In genomic region chr5:108345541-108346171, GRCh38 we compare ENCODE assay signal across 8 cellular contexts. TPM values are rescaled to one million over a fixed set of nuclear protein-coding genes. Genes with fewer than 3 reads are reported as not detected.
DNase-seq lines count a peak whose midpoint lies in the region; ATAC-seq and TF ChIP-seq lines count a peak whose summit lies in the region.

No MANE protein-coding gene starts in this region.

- no peaks in the 10 kb centered on the region for H3K79me2 ChIP-seq in OCI-LY3 (ENCODE audit: low read length)
- no peaks in the 10 kb centered on the region for H3K79me2 ChIP-seq in osteoblast (ENCODE audit: insufficient read depth, low read length)

- H4K20me1 ChIP-seq in OCI-LY3 (ENCODE audit: insufficient read depth, low read length) (no peaks in the 10 kb centered on the region), osteoblast (ENCODE audit: insufficient read depth, low read length) (no peaks in the 10 kb centered on the region)

- H3K4me1 Mint-ChIP-seq in Caco-2 (ENCODE audit: low read depth, unreplicated experiment) (no peaks in the 10 kb centered on the region), endothelial cell (ENCODE audit: unreplicated experiment) (no peaks in the 10 kb centered on the region)

- intact Hi-C loops in Caco-2 (cut with micrococcal nuclease; ENCODE audit: unreplicated experiment) (loop anchor here (1.0 kb wide), 2 partner anchors 85 to 197 kb away; no protein-coding TSS in a partner anchor), ovary (cut with DNase I) (no loop called here)

- no peak for TF ChIP-seq POLR2A in ovary (IDR thresholded peaks at IDR 0.05)

- POLR2A ChIA-PET in Caco-2 (lab: Charles Lee), result no interaction called here

- H2AFZ ChIP-seq in OCI-LY3 (ENCODE audit: low read depth, low read length) (no peak overlapping the region), osteoblast (ENCODE audit: low read length) (no peak overlapping the region)

- H3K9me3 ChIP-seq in Caco-2, result no peaks in the 10 kb centered on the region
- H3K9me3 ChIP-seq in OCI-LY3 (ENCODE audit: insufficient read depth, low read length), result no peaks in the 10 kb centered on the region
- H3K9me3 ChIP-seq in osteoblast (ENCODE audit: low read depth, low read length), result no peaks in the 10 kb centered on the region
- no peaks in the 10 kb centered on the region for H3K9me3 ChIP-seq in ovary

- no peak for TF ChIP-seq EP300 in ovary (IDR thresholded peaks at IDR 0.05)

- no peak overlapping the region for H3K9ac ChIP-seq in OCI-LY3 (ENCODE audit: low read length)

- WGBS in ovary, 3 donors, result 93 to 97% (median 96%) methylated on average over 2 of the region's 2 CpGs

- no TSS peak for BruUV-seq in Caco-2 (replicated peaks; lab: Mats Ljungman, UMichigan)

- H3K27ac Mint-ChIP-seq in Caco-2 (ENCODE audit: unreplicated experiment), result no peak overlapping the region
- H3K27ac Mint-ChIP-seq in endothelial cell (ENCODE audit: unreplicated experiment), result no peak overlapping the region

- CTCF ChIA-PET in Caco-2 (lab: Charles Lee), result interaction anchor here (0.5 to 1.6 kb wide), 3 partner anchors 35 to 196 kb away, joined by 3 to 24 read pairs (median 3); no protein-coding TSS in a partner anchor

- no peaks in the 10 kb centered on the region for H3K36me3 Mint-ChIP-seq in Caco-2 (ENCODE audit: insufficient read depth, unreplicated experiment)
- H3K36me3 Mint-ChIP-seq in endothelial cell (ENCODE audit: low read depth, unreplicated experiment), result no peaks in the 10 kb centered on the region

- H3K27me3 ChIP-seq in Caco-2 (replicated peaks; ENCODE audit: control insufficient read depth, insufficient read depth, low read length) (no peaks in the 10 kb centered on the region), OCI-LY3 (ENCODE audit: low read depth, low read length) (no peaks in the 10 kb centered on the region), osteoblast (ENCODE audit: insufficient read depth, low read length) (no peaks in the 10 kb centered on the region), ovary (no peaks in the 10 kb centered on the region)

- H3K9me3 Mint-ChIP-seq in Caco-2 (ENCODE audit: unreplicated experiment) (no peaks in the 10 kb centered on the region), endothelial cell (ENCODE audit: unreplicated experiment) (no peaks in the 10 kb centered on the region)

- H3K4me1 ChIP-seq in Caco-2 (no peaks in the 10 kb centered on the region), OCI-LY3 (ENCODE audit: low read length) (peaks cover 2% of the 10 kb centered on the region; the same call in 1 of the 2 replicates), osteoblast (ENCODE audit: insufficient read depth, low read length) (no peaks in the 10 kb centered on the region), ovary (ENCODE audit: insufficient read depth) (no peaks in the 10 kb centered on the region)

- H3K27me3 Mint-ChIP-seq in Caco-2 (ENCODE audit: insufficient read depth, unreplicated experiment) (no peaks in the 10 kb centered on the region), endothelial cell (ENCODE audit: unreplicated experiment) (peaks cover 2% of the 10 kb centered on the region)

- H3K36me3 ChIP-seq in Caco-2 (ENCODE audit: control insufficient read depth, insufficient read depth, low read length) (no peaks in the 10 kb centered on the region), OCI-LY3 (replicated peaks; ENCODE audit: low read depth, low read length) (no peaks in the 10 kb centered on the region), osteoblast (ENCODE audit: insufficient read depth, low read length) (no peaks in the 10 kb centered on the region), ovary (no peaks in the 10 kb centered on the region)

- peak; percentile 76 for ATAC-seq in GM19035 (IDR thresholded peaks at IDR 0.05; ENCODE audit: unreplicated experiment)
- peak; percentile 83 for ATAC-seq in HG03558 (IDR thresholded peaks at IDR 0.05; ENCODE audit: extremely low read depth, unreplicated experiment)

- TF ChIP-seq CTCF in Caco-2 (IDR thresholded peaks at IDR 0.05; ENCODE audit: insufficient read depth in 1 of 2, low read depth in 1 of 2, low read length in 1 of 2, severe bottlenecking in 1 of 2, unreplicated experiment in 1 of 2) (peak; percentile 21 to 34), OCI-LY3 (IDR thresholded peaks at IDR 0.05; ENCODE audit: low read depth, low read length) (peak; percentile 55), endothelial cell (IDR thresholded peaks at IDR 0.05; ENCODE audit: unreplicated experiment) (peak; percentile 34), osteoblast (IDR thresholded peaks at IDR 0.05; ENCODE audit: extremely low read depth, low read depth, low read length) (peak; percentile 44), ovary (IDR thresholded peaks at IDR 0.05) (no peak)

- no peak overlapping the region for H3K4me3 ChIP-seq in Caco-2 (ENCODE audit: low read depth, low read length)
- no peak overlapping the region for H3K4me3 ChIP-seq in OCI-LY3 (ENCODE audit: low read length)
- H3K4me3 ChIP-seq in osteoblast (ENCODE audit: insufficient read depth, low read length), result no peak overlapping the region
- H3K4me3 ChIP-seq in ovary, result no peak overlapping the region

- H3K27ac ChIP-seq in OCI-LY3 (ENCODE audit: low read length) (no peak overlapping the region), osteoblast (ENCODE audit: low read depth, low read length) (no peak overlapping the region), ovary (no peak overlapping the region)

- DNase-seq in Caco-2 (peak in 1 of 2 experiments; percentile 30), endothelial cell (ENCODE audit: low spot score) (no peak), osteoblast (ENCODE audit: insufficient read length, low spot score, missing footprints) (no peak), ovary (no peak), GOT3 (lab: John Stamatoyannopoulos, UW) (no peak)

- H3K4me3 Mint-ChIP-seq in Caco-2 (ENCODE audit: unreplicated experiment) (no peak overlapping the region), endothelial cell (ENCODE audit: unreplicated experiment) (no peak overlapping the region)

- H3K4me2 ChIP-seq in OCI-LY3 (ENCODE audit: low read length) (no peak overlapping the region), osteoblast (ENCODE audit: insufficient read depth, low read length) (no peak overlapping the region)

RNA-seq across cellular contexts. Expression of gene FBXL17, which starts 36.2 kb away (rescaled TPM):
- 11.6 and 12.5 TPM in 2 replicates for total RNA-seq in Caco-2 (2022)
- total RNA-seq in endothelial cell (ENCODE audit: unreplicated experiment), result 14.9 TPM
- 19.5 and 21.5 TPM in 2 replicates for total RNA-seq in osteoblast
- total RNA-seq in ovary, result 10 to 100 TPM in 6 of 7 donors, 1 to 10 TPM in 1; 8.3 to 20.4 (median 17.4) TPM
- polyA plus RNA-seq in ovary, result 10 to 100 TPM in 1 of 2 donors, 1 to 10 TPM in 1; 6.8 to 14.2 TPM

Comparison
In these comparisons a context has a peak if more than half of its experiments do, and no peak if none do; other contexts are left out.
1. CTCF ChIP-seq: peak in Caco-2 (2 of 2), OCI-LY3 (single experiment), endothelial cell (single experiment) and osteoblast (single experiment); none in ovary (0 of 3).